25 cellular contexts compared by ENCODE assay signal in the genomic region with DNA sequence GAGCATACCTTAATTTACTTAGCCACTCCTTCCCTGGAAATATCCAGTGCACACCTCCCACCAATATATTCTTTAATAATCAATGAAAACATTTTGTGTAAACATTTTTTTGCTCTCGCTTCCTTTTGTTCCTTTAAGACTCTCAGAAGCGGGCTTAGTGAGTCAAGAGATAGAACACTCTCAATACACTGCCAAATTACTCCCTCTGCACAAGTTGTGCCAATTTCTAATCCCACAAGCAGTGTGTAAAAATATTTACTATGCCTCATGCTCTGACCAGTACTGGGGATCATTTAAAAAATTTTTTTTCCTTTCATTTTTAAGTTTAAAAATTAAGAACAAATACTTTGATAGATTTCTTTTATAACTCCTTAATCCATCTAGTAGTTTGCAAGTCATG. TPM values are rescaled to one million over a fixed set of nuclear protein-coding genes. Genes with fewer than 3 reads are reported as not detected.
"Had no signal": no experiment of that assay in that cellular context is flagged by ENCODE, and none has a peak within 500 bp of the region (broad histone marks: within the 10 kb centered on the region; RNA-seq: fewer than 3 reads in every experiment).

No MANE protein-coding gene starts in this region.

- H3K27me3 ChIP-seq: spleen had no signal

- H3K9me3 ChIP-seq: spleen, tibial nerve had no signal

- H3K27ac ChIP-seq: epithelial cell of prostate, spleen, tibial nerve had no signal

- ATAC-seq: stimulated activated naive CD8-positive, alpha-beta T cell treated with anti-CD3 and anti-CD28 coated beads, Interleukin-15, Interleukin-2, amounts not matched to agents 100 U/mL and 50 U/mL, for 24 hours; WTC11 had no signal

- DNase-seq: activated CD4-positive, alpha-beta T cell treated with anti-CD3 and anti-CD28 coated beads, Interleukin-2, amount 50 U/mL, for 4 hours; activated CD8-positive, alpha-beta memory T cell treated with anti-CD3 and anti-CD28 coated beads, Interleukin-2, amount 50 U/mL, for 48 hours; activated naive CD4-positive, alpha-beta T cell treated with Interleukin-2 at 50 U/mL for 16 hours; activated naive CD8-positive, alpha-beta T cell treated with anti-CD3 and anti-CD28 coated beads for 36 hours; activated T-cell treated with anti-CD3 and anti-CD28 coated beads, Interleukin-2, amount 50 U/mL, for 48 hours; amniotic stem cell; hypothalamus; left cardiac atrium; nephron progenitor cell; occipital lobe; spleen; stimulated activated CD4-positive, alpha-beta T cell treated with anti-CD3 and anti-CD28 coated beads, Interleukin-4, amount 100 ng/mL, for 24 hours; stimulated activated naive CD8-positive, alpha-beta T cell treated with anti-CD3 and anti-CD28 coated beads, Interleukin-15, Interleukin-2, amounts not matched to agents 100 U/mL and 50 U/mL, for 24 hours; T1000 had no signal

- H3K4me3 ChIP-seq: spleen, tibial nerve had no signal

RNA-seq across cellular contexts. Expression of gene TMEM31, which starts 29.3 kb away (rescaled TPM):
- total RNA-seq: activated naive CD8-positive, alpha-beta T cell treated with anti-CD3 and anti-CD28 coated beads for 36 hours; chondrocyte; fibroblast of lung; frontal cortex; left cardiac atrium; lower leg skin; mononuclear cell; occipital lobe; posterior vena cava; renal cortical epithelial cell; spleen; urinary bladder had no signal
- polyA plus RNA-seq: urinary bladder had no signal
